Comparison of ENCODE assay signal across 8 cellular contexts in the genomic region with DNA sequence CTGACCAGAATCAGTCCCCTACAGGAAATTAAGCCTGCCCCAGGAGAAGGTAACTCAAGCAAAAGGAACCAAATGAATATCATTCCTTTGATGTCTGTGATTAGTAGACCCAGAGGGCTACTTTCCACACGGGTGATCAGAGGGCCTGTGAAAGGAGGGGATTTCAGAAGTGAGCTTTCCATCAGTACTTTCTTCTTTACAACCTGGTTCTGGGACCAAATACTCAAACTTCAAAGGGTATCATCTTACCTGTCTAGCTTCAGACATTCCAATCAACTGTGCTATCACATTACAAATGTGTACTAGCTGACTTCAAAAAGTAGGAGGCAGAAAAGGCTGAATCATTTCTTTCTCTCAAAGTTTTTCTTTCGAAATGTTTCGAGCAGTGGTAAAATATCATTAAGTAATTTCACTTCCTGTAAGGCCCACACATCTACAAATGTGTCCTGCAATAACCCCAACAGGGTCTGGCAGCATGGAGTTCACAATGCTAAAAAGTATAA. TPM values are rescaled to one million over a fixed set of nuclear protein-coding genes. Genes with fewer than 3 reads are reported as not detected.
A peak's percentile ranks its signal among the peaks of the same experiment; 100 is the strongest.
DNase-seq lines count a peak whose midpoint lies in the region; ATAC-seq lines count a peak whose summit lies in the region.

No MANE protein-coding gene starts in this region.

- WGBS in right cardiac atrium = 23% methylated on average over 3 of the region's 3 CpGs

- H3K4me3 Mint-ChIP-seq in activated naive CD4-positive, alpha-beta T cell treated with anti-CD3 and anti-CD28 coated beads for 36 hours = no peak overlapping the region

- H3K27me3 ChIP-seq in right cardiac atrium (ENCODE audit: control insufficient read depth, insufficient read depth) = no peaks in the 10 kb centered on the region

- CTCF ChIA-PET in activated naive CD4-positive, alpha-beta T cell treated with anti-CD3 and anti-CD28 coated beads for 36 hours (lab: Charles Lee) = interaction anchor here (1.8 kb wide), 1 partner anchor 11 kb away, joined by 7 read pairs; no protein-coding TSS in a partner anchor

- H3K9me3 ChIP-seq in right cardiac atrium (ENCODE audit: control insufficient read depth, low read length) = no peaks in the 10 kb centered on the region

- H3K9me3 Mint-ChIP-seq in activated naive CD4-positive, alpha-beta T cell treated with anti-CD3 and anti-CD28 coated beads for 36 hours = no peaks in the 10 kb centered on the region

- H3K27me3 Mint-ChIP-seq in activated naive CD4-positive, alpha-beta T cell treated with anti-CD3 and anti-CD28 coated beads for 36 hours (ENCODE audit: low read depth) = no peaks in the 10 kb centered on the region

- H3K27ac ChIP-seq in right cardiac atrium (ENCODE audit: low read length) = peak overlapping the region; percentile 45

- DNase-seq in activated naive CD4-positive, alpha-beta T cell treated with anti-CD3 and anti-CD28 coated beads for 36 hours = peak; percentile 10
- no peak for DNase-seq in activated naive CD4-positive, alpha-beta T cell treated with anti-CD3 and anti-CD28 coated beads, Interleukin-2, amount 50 U/mL, for 16 hours
- DNase-seq in SIG-M5 treated with dmso at 0.1 percent for 504 hours (lab: John Stamatoyannopoulos, UW; ENCODE audit: unreplicated experiment) (peak; percentile 75), right cardiac atrium (no peak), T1000 (lab: John Stamatoyannopoulos, UW) (no peak), DMS153 treated with DMSO at 0.1 percent for 48 hours (lab: John Stamatoyannopoulos, UW; ENCODE audit: unreplicated experiment) (no peak), DMS79 (lab: John Stamatoyannopoulos, UW) (no peak)

- H3K36me3 Mint-ChIP-seq in activated naive CD4-positive, alpha-beta T cell treated with anti-CD3 and anti-CD28 coated beads for 36 hours (ENCODE audit: low read depth) = peaks cover 7% of the 10 kb centered on the region

- peak; percentile 48 for ATAC-seq in HG03039 (IDR thresholded peaks at IDR 0.05; ENCODE audit: unreplicated experiment)
- peak; percentile 50 to 51 for ATAC-seq in right cardiac atrium

- H3K4me1 Mint-ChIP-seq in activated naive CD4-positive, alpha-beta T cell treated with anti-CD3 and anti-CD28 coated beads for 36 hours (ENCODE audit: low read depth) = peaks cover 75% of the 10 kb centered on the region

- intact Hi-C loops in activated naive CD4-positive, alpha-beta T cell treated with anti-CD3 and anti-CD28 coated beads for 36 hours (cut with micrococcal nuclease) = loop anchor here (1.0 kb wide), 2 partner anchors 23 to 24 kb away; no protein-coding TSS in a partner anchor
- intact Hi-C loops in right cardiac atrium (cut with DNase I) = no loop called here

- peak overlapping the region; percentile 71 for H3K27ac Mint-ChIP-seq in activated naive CD4-positive, alpha-beta T cell treated with anti-CD3 and anti-CD28 coated beads for 36 hours

- peaks cover 1% of the 10 kb centered on the region for H3K4me1 ChIP-seq in right cardiac atrium (ENCODE audit: control insufficient read depth, insufficient read depth, low read length)

- no peak overlapping the region for H3K4me3 ChIP-seq in right cardiac atrium (ENCODE audit: low read length)

RNA-seq across cellular contexts. Expression of gene ACSL4, which starts 23.9 kb away (rescaled TPM):
- 10 to 100 TPM; 58.5 to 58.8 TPM for total RNA-seq in activated naive CD4-positive, alpha-beta T cell treated with anti-CD3 and anti-CD28 coated beads for 36 hours
- 10 to 100 TPM; 41.8 to 56.1 (median 47.4) TPM for total RNA-seq in right cardiac atrium
- polyA plus RNA-seq in right cardiac atrium = 18.3 TPM

Comparison
In these comparisons a context has a peak if more than half of its experiments do, and no peak if none do; other contexts are left out.
1. DNase-seq: peak in activated naive CD4-positive, alpha-beta T cell treated with anti-CD3 and anti-CD28 coated beads for 36 hours (single experiment) and SIG-M5 treated with dmso at 0.1 percent for 504 hours (single experiment); none in activated naive CD4-positive, alpha-beta T cell treated with anti-CD3 and anti-CD28 coated beads, Interleukin-2, amount 50 U/mL, for 16 hours (single experiment), right cardiac atrium (0 of 3), T1000 (single experiment), DMS153 treated with DMSO at 0.1 percent for 48 hours (single experiment) and DMS79 (single experiment).